ENCODE assay signal across 1 cellular context in genomic region chr13:77698211-77699058, GRCh38.
TF ChIP-seq lines count a peak whose summit lies in the region.

No MANE protein-coding gene starts in this region.

TF ChIP-seq in GM23338, 12 proteins besides CTCF, POLR2A, EP300 and RAD21 (continued from another document):
- no peak for TF ChIP-seq REST (IDR thresholded peaks at IDR 0.05; ENCODE audit: unreplicated experiment)
TF ChIP-seq in GM23338: peak in this region for 0.
